18 cellular contexts compared by ENCODE assay signal in the genomic region with DNA sequence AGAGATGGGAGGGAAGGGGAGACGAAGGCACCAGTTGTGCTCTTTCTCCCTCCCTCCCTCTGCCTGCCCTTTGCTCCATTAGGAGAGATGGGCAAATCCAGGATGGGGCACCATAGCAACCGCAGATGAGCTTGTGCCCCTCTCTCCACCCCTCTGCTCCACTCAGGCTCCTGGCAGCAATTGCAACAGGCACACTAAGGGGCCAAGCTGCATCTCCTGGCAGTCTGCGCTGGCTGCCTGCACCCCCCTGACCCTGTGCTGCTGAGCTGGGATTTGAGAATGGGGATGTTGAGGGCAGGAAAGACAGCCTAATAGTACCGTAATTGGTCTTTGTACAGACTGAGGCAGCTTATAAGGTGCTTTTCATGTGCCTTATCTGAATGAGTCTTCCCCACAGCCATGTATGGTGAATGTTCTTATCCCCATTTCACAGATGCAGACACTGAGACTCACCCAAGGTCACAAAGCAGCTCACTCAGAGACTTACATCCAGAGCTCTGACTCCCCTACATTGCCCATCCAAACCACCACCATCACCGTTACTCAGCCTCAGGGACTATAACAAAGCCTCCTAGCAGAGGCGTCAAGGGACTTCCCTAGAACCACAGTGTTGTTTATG. TPM values are rescaled to one million over a fixed set of nuclear protein-coding genes. Genes with fewer than 3 reads are reported as not detected.
DNase-seq lines count a peak whose midpoint lies in the region; ATAC-seq and TF ChIP-seq lines count a peak whose summit lies in the region.
"Had no signal": no experiment of that assay in that cellular context is flagged by ENCODE, and none has a peak within 500 bp of the region (broad histone marks: within the 10 kb centered on the region; RNA-seq: fewer than 3 reads in every experiment).

No MANE protein-coding gene starts in this region.

- no peak overlapping the region for H2BK12ac ChIP-seq in neuronal stem cell (ENCODE audit: low read length)

- H3K18ac ChIP-seq in neuronal stem cell (ENCODE audit: low read length) = peak overlapping the region; percentile 25

- no peak for DNase-seq in GM23338 (ENCODE audit: low spot score)
- peak; percentile 42 for DNase-seq in NCI-H1092 treated with DMSO at 0.1 percent for 48 hours (lab: John Stamatoyannopoulos, UW)
- DNase-seq in NCI-H69 (lab: John Stamatoyannopoulos, UW) = peak; percentile 39
- no peak for DNase-seq in neuronal stem cell (ENCODE audit: low spot score)
- DNase-seq in stimulated activated naive CD8-positive, alpha-beta T cell treated with anti-CD3 and anti-CD28 coated beads, Interleukin-15, Interleukin-2, amounts not matched to agents 100 U/mL and 50 U/mL, for 24 hours = no peak
- no peak for DNase-seq in transverse colon
- DNase-seq in lower leg skin (ENCODE audit: low spot score in 2 of 2) = no peak
- DNase-seq: CD4-positive, alpha-beta memory T cell; DND-41; NCI-H1436 treated with DMSO at 0.1 percent for 48 hours; NCI-H2081 treated with DMSO at 0.1 percent for 48 hours; NCI-H446 treated with DMSO at 0.1 percent for 48 hours; NCI-H774; PC-9 had no signal

- no peak overlapping the region for H3K4ac ChIP-seq in neuronal stem cell (ENCODE audit: low read length)

- no peak overlapping the region for H3K27ac ChIP-seq in GM23338 (ENCODE audit: low read depth)
- no peak overlapping the region for H3K27ac ChIP-seq in neuronal stem cell (replicated peaks; ENCODE audit: low read length)
- H3K27ac ChIP-seq in transverse colon = no peak overlapping the region
- H3K27ac ChIP-seq: HL-60, PC-9, SJSA1 had no signal

- H3K9me3 ChIP-seq in neuronal stem cell (replicated peaks in 1 of 2; ENCODE audit: control insufficient read depth in 2 of 2, insufficient read depth in 1 of 2, low read depth in 1 of 2, low read length in 2 of 2) (no peaks in the 10 kb centered on the region), transverse colon (no peaks in the 10 kb centered on the region)
- H3K9me3 ChIP-seq: SJSA1 had no signal

- no peaks in the 10 kb centered on the region for H3K9me3 Mint-ChIP-seq in GM23338
- H3K9me3 Mint-ChIP-seq: CD4-positive, alpha-beta memory T cell; T-helper 2 cell treated with Interferon-gamma antibody and Interleukin-4, amounts not matched to agents 5 μg/mL and 100 μg/mL, for 36 hours had no signal

- no peak overlapping the region for H3K27ac Mint-ChIP-seq in GM23338
- H3K27ac Mint-ChIP-seq: B cell; T-helper 2 cell treated with Interferon-gamma antibody and Interleukin-4, amounts not matched to agents 5 μg/mL and 100 μg/mL, for 36 hours had no signal

- no peaks in the 10 kb centered on the region for H3F3A ChIP-seq in GM23338 (replicated peaks; ENCODE audit: low read depth)

- no peak overlapping the region for H3K4me3 ChIP-seq in GM23338
- no peak overlapping the region for H3K4me3 ChIP-seq in neuronal stem cell (ENCODE audit: low read length in 2 of 2)
- no peak overlapping the region for H3K4me3 ChIP-seq in transverse colon
- H3K4me3 ChIP-seq in lower leg skin (ENCODE audit: low read depth, poor library complexity, severe bottlenecking) = no peak overlapping the region
- H3K4me3 ChIP-seq: PC-9, SJSA1 had no signal

- no peaks in the 10 kb centered on the region for H3K27me3 ChIP-seq in GM23338 (ENCODE audit: insufficient read depth)
- H3K27me3 ChIP-seq in neuronal stem cell (ENCODE audit: control insufficient read depth in 3 of 3, insufficient read depth in 3 of 3, low read depth in 1 of 3, low read length in 3 of 3) = peaks cover 0 to 13% (median 0%) of the 10 kb centered on the region in 3 experiments
- no peaks in the 10 kb centered on the region for H3K27me3 ChIP-seq in transverse colon
- H3K27me3 ChIP-seq: SJSA1 had no signal

- no peak overlapping the region for H2AK5ac ChIP-seq in neuronal stem cell (ENCODE audit: low read depth, low read length)

- H4K91ac ChIP-seq in neuronal stem cell (ENCODE audit: low read depth, low read length, poor library complexity) = no peak overlapping the region

- peak overlapping the region; percentile 38 for H2BK15ac ChIP-seq in neuronal stem cell (ENCODE audit: low read length)

- H3K9ac ChIP-seq in neuronal stem cell (ENCODE audit: low read depth, low read length, poor library complexity) = peak overlapping the region; percentile 74

- H3K4me1 ChIP-seq in GM23338 (ENCODE audit: insufficient read depth) = peaks cover 7% of the 10 kb centered on the region
- H3K4me1 ChIP-seq in neuronal stem cell (ENCODE audit: control insufficient read depth in 2 of 2, insufficient read depth in 1 of 2, low read depth in 1 of 2, low read length in 2 of 2) = peaks cover 3 to 8% of the 10 kb centered on the region in 2 donors
- peaks cover 0 to 3% (median 1%) of the 10 kb centered on the region in 4 donors for H3K4me1 ChIP-seq in transverse colon
- H3K4me1 ChIP-seq: SJSA1 had no signal

- H3K27me3 Mint-ChIP-seq in GM23338 (ENCODE audit: insufficient read depth, low read depth, poor library complexity) = peaks cover 11% of the 10 kb centered on the region

- H3K4me2 ChIP-seq in GM23338 (no peak overlapping the region), neuronal stem cell (ENCODE audit: insufficient read depth, low read length, poor library complexity, severe bottlenecking) (no peak overlapping the region)
- H3K4me2 ChIP-seq: PC-9 had no signal

- no CpG with 5 or more reads among the region's 6 CpGs for WGBS in neuronal stem cell (ENCODE audit: extremely low coverage in 2 of 2, insufficient read length in 2 of 2, insufficient replicate concordance in 1 of 2), 2 donors
- WGBS in transverse colon (ENCODE audit: low coverage in 1 of 2), 2 donors = 60 to 78% methylated on average over 1 to 6 of the region's 6 CpGs
- 84 to 89% methylated on average over 6 of the region's 6 CpGs for WGBS in lower leg skin, 2 donors

- in situ Hi-C loops in transverse colon (cut with MboI; ENCODE audit: low pct_ligation_motif_present in 1 of 4, low pct_unique_long_range_greater_than_20kb in 1 of 4, low sequenced_read_pairs in 3 of 4) = loop anchor here in 1 of 4 donors (10.0 kb wide), 1 partner anchor 71 kb away; no protein-coding TSS in a partner anchor

- no peak for TF ChIP-seq CTCF in GM23338 (conservative IDR thresholded peaks at IDR 0.05; ENCODE audit: low read depth in 2 of 2)
- no peak for TF ChIP-seq CTCF in transverse colon (IDR thresholded peaks at IDR 0.05)
- no peak for TF ChIP-seq CTCF in lower leg skin (IDR thresholded peaks at IDR 0.05)

- no peak overlapping the region for H2BK120ac ChIP-seq in neuronal stem cell (ENCODE audit: low read depth, low read length)

- H4K8ac ChIP-seq in neuronal stem cell (ENCODE audit: low read depth, low read length) = no peak overlapping the region

- ATAC-seq in GM23338 = no peak
- ATAC-seq in stimulated activated naive CD8-positive, alpha-beta T cell treated with anti-CD3 and anti-CD28 coated beads, Interleukin-15, Interleukin-2, amounts not matched to agents 100 U/mL and 50 U/mL, for 24 hours = no peak

- H3K79me1 ChIP-seq in neuronal stem cell (ENCODE audit: low read depth, low read length) = no peaks in the 10 kb centered on the region

- TF ChIP-seq POLR2A in transverse colon (IDR thresholded peaks at IDR 0.05) (no peak), lower leg skin (IDR thresholded peaks at IDR 0.05) (no peak)

- H3K36me3 ChIP-seq in GM23338 (ENCODE audit: insufficient read depth) (no peaks in the 10 kb centered on the region), neuronal stem cell (replicated peaks in 1 of 2; ENCODE audit: control insufficient read depth in 2 of 2, insufficient read depth in 2 of 2, low read length in 2 of 2) (no peaks in the 10 kb centered on the region), transverse colon (no peaks in the 10 kb centered on the region)
- H3K36me3 ChIP-seq: SJSA1 had no signal

- H2AFZ ChIP-seq in GM23338 (peak overlapping the region; percentile 10; the same call in 1 of the 2 replicates), neuronal stem cell (ENCODE audit: low read length) (peak overlapping the region; percentile 13)
- H2AFZ ChIP-seq: PC-9 had no signal

- no peak for TF ChIP-seq EP300 in transverse colon (IDR thresholded peaks at IDR 0.05; ENCODE audit: low read depth)

- no peaks in the 10 kb centered on the region for H3K9me2 ChIP-seq in GM23338 (ENCODE audit: insufficient read depth)

- H3K79me2 ChIP-seq in GM23338 (replicated peaks; ENCODE audit: insufficient read depth) = no peaks in the 10 kb centered on the region

- peak overlapping the region; percentile 66 for H3K23ac ChIP-seq in neuronal stem cell (ENCODE audit: low read depth, low read length, poor library complexity)

- H3K4me1 Mint-ChIP-seq in GM23338 = peaks cover 20% of the 10 kb centered on the region

- intact Hi-C loops in transverse colon (cut with DNase I; ENCODE audit: low total_unique reads) = no loop called here
- intact Hi-C loops in lower leg skin (cut with DNase I; ENCODE audit: low total_unique reads) = no loop called here

- no peak overlapping the region for H3K14ac ChIP-seq in neuronal stem cell (ENCODE audit: low read length)

- no peak overlapping the region for H2BK5ac ChIP-seq in neuronal stem cell (ENCODE audit: low read length)

- no peaks in the 10 kb centered on the region for H4K20me1 ChIP-seq in GM23338 (replicated peaks; ENCODE audit: insufficient read depth)

- H3K4me3 Mint-ChIP-seq in GM23338 = no peak overlapping the region
- H3K4me3 Mint-ChIP-seq: B cell; CD4-positive, alpha-beta memory T cell; T-helper 2 cell treated with Interferon-gamma antibody and Interleukin-4, amounts not matched to agents 5 μg/mL and 100 μg/mL, for 36 hours had no signal

- no peaks in the 10 kb centered on the region for H3K36me3 Mint-ChIP-seq in GM23338 (ENCODE audit: low read depth)
- H3K36me3 Mint-ChIP-seq: CD4-positive, alpha-beta memory T cell had no signal

TF ChIP-seq in GM23338, 12 proteins besides CTCF, POLR2A, EP300 and RAD21 (continues in another document):
- TF ChIP-seq EZH2 (IDR thresholded peaks at IDR 0.05; ENCODE audit: low read depth, unreplicated experiment) = no peak
- no peak for TF ChIP-seq JUNB (IDR thresholded peaks at IDR 0.05; ENCODE audit: unreplicated experiment)

RNA-seq across cellular contexts. Expression of a gene that starts 0.5 kb away (rescaled TPM):
- 0.03 and 0.04 TPM in 2 replicates for total RNA-seq in GM23338 (2014; rRNA removed; shearing (Covaris generic))
- 0.03 TPM in 2 replicates for polyA plus RNA-seq in GM23338 (2016; fragmentation: Nextera tagmentation; extraction: Ambion mirVana)
- 0.03 TPM for polyA plus RNA-seq in neuronal stem cell (2013, experiment 1 of 2)
- polyA plus RNA-seq in neuronal stem cell (2013, experiment 2 of 2) = 0.04 TPM
- under 1 TPM in 2 of 4 donors, not detected in 2; under 0.01 to 0.16 TPM for total RNA-seq in transverse colon
- total RNA-seq in lower leg skin = under 1 TPM in 1 of 4 donors, not detected in 3; 0.25 TPM
- total RNA-seq: B cell had no signal
- polyA plus RNA-seq: CD4-positive, alpha-beta memory T cell had no signal

RNA-seq across cellular contexts. Expression of a gene that starts 7.4 kb away (rescaled TPM):
- 26.1 and 29.2 TPM in 2 replicates for total RNA-seq in GM23338 (2014; rRNA removed; shearing (Covaris generic))
- 5.0 and 5.1 TPM in 2 replicates for polyA plus RNA-seq in GM23338 (2016; fragmentation: Nextera tagmentation; extraction: Ambion mirVana)
- polyA plus RNA-seq in neuronal stem cell (2013, experiment 1 of 2) = 16.3 TPM
- 16.6 TPM for polyA plus RNA-seq in neuronal stem cell (2013, experiment 2 of 2)
- total RNA-seq in transverse colon = 10 to 100 TPM in 3 of 4 donors, 1 to 10 TPM in 1; 3.0 to 20.1 (median 15.2) TPM
- total RNA-seq in lower leg skin = 10 to 100 TPM; 14.5 to 19.9 (median 19.3) TPM

RNA-seq across cellular contexts. Expression of a gene that starts 47.3 kb away (rescaled TPM):
- 63.9 and 65.7 TPM in 2 replicates for total RNA-seq in GM23338 (2014; rRNA removed; shearing (Covaris generic))
- 42.6 and 43.5 TPM in 2 replicates for polyA plus RNA-seq in GM23338 (2016; fragmentation: Nextera tagmentation; extraction: Ambion mirVana)
- 55.5 TPM for polyA plus RNA-seq in neuronal stem cell (2013, experiment 1 of 2)
- polyA plus RNA-seq in neuronal stem cell (2013, experiment 2 of 2) = 56.9 TPM
- total RNA-seq in transverse colon = 10 to 100 TPM in 3 of 4 donors, 1 to 10 TPM in 1; 5.2 to 30.8 (median 18.9) TPM
- 10 to 100 TPM; 25.8 to 34.5 (median 29.4) TPM for total RNA-seq in lower leg skin

Comparison
In these comparisons a context has a peak if more than half of its experiments do, and no peak if none do; other contexts are left out.
1. DNase-seq: peak in NCI-H1092 treated with DMSO at 0.1 percent for 48 hours (single experiment) and NCI-H69 (single experiment); none in GM23338 (single experiment), neuronal stem cell (single experiment), stimulated activated naive CD8-positive, alpha-beta T cell treated with anti-CD3 and anti-CD28 coated beads, Interleukin-15, Interleukin-2, amounts not matched to agents 100 U/mL and 50 U/mL, for 24 hours (single experiment), transverse colon (single experiment) and lower leg skin (0 of 2).